ENCODE assay signal across 19 cellular contexts in genomic region chr17:81479672-81480071, GRCh38. TPM values are rescaled to one million over a fixed set of nuclear protein-coding genes. Genes with fewer than 3 reads are reported as not detected.
DNase-seq lines count a peak whose midpoint lies in the region; ATAC-seq and TF ChIP-seq lines count a peak whose summit lies in the region.
"Had no signal": no experiment of that assay in that cellular context is flagged by ENCODE, and none has a peak within 500 bp of the region (broad histone marks: within the 10 kb centered on the region; RNA-seq: fewer than 3 reads in every experiment).

No MANE protein-coding gene starts in this region.

- H3K27ac Mint-ChIP-seq in HFFc6, result peak overlapping the region; percentile 30
- H3K27ac Mint-ChIP-seq in nephron progenitor cell, result no peak overlapping the region
- H3K27ac Mint-ChIP-seq in stimulated activated effector memory CD8-positive, alpha-beta T cell treated with anti-CD3 and anti-CD28 coated beads, Interleukin-12 subunit alpha, Interleukin-12 subunit beta, amount 100 ng/mL, for 72 hours, result peak overlapping the region; percentile 43
- H3K27ac Mint-ChIP-seq: T-helper 17 cell had no signal

- H3K9me3 Mint-ChIP-seq in HFFc6 (no peaks in the 10 kb centered on the region), nephron progenitor cell (peaks cover 6% of the 10 kb centered on the region)
- H3K9me3 Mint-ChIP-seq in stimulated activated effector memory CD8-positive, alpha-beta T cell treated with anti-CD3 and anti-CD28 coated beads, Interleukin-12 subunit alpha, Interleukin-12 subunit beta, amount 100 ng/mL, for 72 hours, result no peaks in the 10 kb centered on the region
- H3K9me3 Mint-ChIP-seq: CD8-positive, alpha-beta memory T cell had no signal

- H3K36me3 Mint-ChIP-seq in HFFc6 (ENCODE audit: low read depth), result peaks cover 4% of the 10 kb centered on the region; the same call in 1 of the 2 replicates
- peaks cover 4% of the 10 kb centered on the region for H3K36me3 Mint-ChIP-seq in nephron progenitor cell (ENCODE audit: low read depth)
- peaks cover 11% of the 10 kb centered on the region for H3K36me3 Mint-ChIP-seq in stimulated activated effector memory CD8-positive, alpha-beta T cell treated with anti-CD3 and anti-CD28 coated beads, Interleukin-12 subunit alpha, Interleukin-12 subunit beta, amount 100 ng/mL, for 72 hours
- H3K36me3 Mint-ChIP-seq: CD8-positive, alpha-beta memory T cell had no signal

- peak overlapping the region in 3 of 5 donors; percentile 25 to 74 (median 36) for H3K27ac ChIP-seq in adrenal gland
- H3K27ac ChIP-seq: GM23248, KMS-11 had no signal

- H3K27me3 ChIP-seq in adrenal gland, result no peaks in the 10 kb centered on the region
- H3K27me3 ChIP-seq: BE2C had no signal

- DNase-seq in HFFc6 (no peak), adrenal gland (no peak), nephron progenitor cell (no peak), DMS53 (lab: John Stamatoyannopoulos, UW) (no peak), EL (no peak), COR-L47 (lab: John Stamatoyannopoulos, UW) (no peak)
- DNase-seq in stimulated activated effector memory CD8-positive, alpha-beta T cell treated with anti-CD3 and anti-CD28 coated beads, Interleukin-12 subunit alpha, Interleukin-12 subunit beta, amount 100 ng/mL, for 72 hours (ENCODE audit: low spot score in 2 of 2), result no peak
- DNase-seq: CD8-positive, alpha-beta memory T cell; DND-41; NCI-H1417 treated with DMSO at 0.1 percent for 48 hours; NCI-H187 treated with DMSO at 0.1 percent for 48 hours; NCI-H2227 treated with DMSO at 0.1 percent for 48 hours; OCI-M1; SIG-M5; T-helper 17 cell had no signal

- H3K4me3 Mint-ChIP-seq in HFFc6 (no peak overlapping the region), nephron progenitor cell (peak overlapping the region; percentile 23)
- no peak overlapping the region for H3K4me3 Mint-ChIP-seq in stimulated activated effector memory CD8-positive, alpha-beta T cell treated with anti-CD3 and anti-CD28 coated beads, Interleukin-12 subunit alpha, Interleukin-12 subunit beta, amount 100 ng/mL, for 72 hours

- ATAC-seq in stimulated activated effector memory CD8-positive, alpha-beta T cell treated with anti-CD3 and anti-CD28 coated beads, Interleukin-12 subunit alpha, Interleukin-12 subunit beta, amount 100 ng/mL, for 72 hours, result no peak
- ATAC-seq: T-helper 17 cell had no signal

- H3K36me3 ChIP-seq in adrenal gland (replicated peaks in 1 of 2), result no peaks in the 10 kb centered on the region
- H3K36me3 ChIP-seq: BE2C had no signal

- TF ChIP-seq POLR2A in adrenal gland (IDR thresholded peaks at IDR 0.05), result no peak

- no peaks in the 10 kb centered on the region for H3K9me3 ChIP-seq in adrenal gland (replicated peaks in 1 of 3)
- H3K9me3 ChIP-seq: BE2C had no signal

- H3K27me3 Mint-ChIP-seq in HFFc6 (ENCODE audit: insufficient read depth) (peaks cover 8% of the 10 kb centered on the region), nephron progenitor cell (ENCODE audit: low read depth, poor library complexity) (peaks cover 33% of the 10 kb centered on the region)

- peaks cover 15 to 37% of the 10 kb centered on the region in 2 donors for H3K4me1 ChIP-seq in adrenal gland (replicated peaks in 1 of 2)

- H3K4me3 ChIP-seq in adrenal gland, result no peak overlapping the region
- H3K4me3 ChIP-seq: GM23248 had no signal

- peaks cover 15% of the 10 kb centered on the region for H3K4me1 Mint-ChIP-seq in HFFc6 (ENCODE audit: low read depth)
- H3K4me1 Mint-ChIP-seq in nephron progenitor cell, result peaks cover 68% of the 10 kb centered on the region
- H3K4me1 Mint-ChIP-seq in stimulated activated effector memory CD8-positive, alpha-beta T cell treated with anti-CD3 and anti-CD28 coated beads, Interleukin-12 subunit alpha, Interleukin-12 subunit beta, amount 100 ng/mL, for 72 hours, result peaks cover 8% of the 10 kb centered on the region

- intact Hi-C loops in adrenal gland (cut with DNase I), result loop anchor here (5.0 to 10.0 kb wide), 4 partner anchors 85 to 335 kb away; partner anchors contain the start of genes BAHCC1 (in 1 of the 2) and SLC38A10 (in 1 of the 2)

- 85 to 91% (median 89%) methylated on average over 6 to 7 of the region's 7 CpGs for WGBS in adrenal gland, 4 donors

- no peak for TF ChIP-seq CTCF in HFFc6 (IDR thresholded peaks at IDR 0.05)
- TF ChIP-seq CTCF in adrenal gland (IDR thresholded peaks at IDR 0.05), result no peak
- TF ChIP-seq CTCF in nephron progenitor cell (IDR thresholded peaks at IDR 0.05), result no peak

RNA-seq across cellular contexts. Expression of gene ACTG1, which starts 32.9 kb away (rescaled TPM):
- over 10,000 TPM in 3 of 6 experiments, 1,000 to 10,000 TPM in 3; 7,891 to 11,135 (median 9,908) TPM for total RNA-seq in HFFc6 (2021; fragmentation: NEBNext Ultra II Directional; extraction: Animal tissue kit (Norgen Biotek cat#: 25700))
- 1,000 to 10,000 TPM; 1,781 to 6,446 (median 2,486) TPM for total RNA-seq in adrenal gland
- 1,000 to 10,000 TPM in 2 of 3 donors, 100 to 1,000 TPM in 1; 828 to 1,140 (median 1,059) TPM for polyA plus RNA-seq in adrenal gland

RNA-seq across cellular contexts. Expression of gene FSCN2, which starts 48.5 kb away (rescaled TPM):
- 1 to 10 TPM in 3 of 6 experiments, under 1 TPM in 3; 0.71 to 1.4 (median 0.99) TPM for total RNA-seq in HFFc6 (2021; fragmentation: NEBNext Ultra II Directional; extraction: Animal tissue kit (Norgen Biotek cat#: 25700))
- 1 to 10 TPM in 4 of 8 donors, under 1 TPM in 4; 0.39 to 1.9 (median 0.88) TPM for total RNA-seq in adrenal gland
- polyA plus RNA-seq in adrenal gland, result 1 to 10 TPM in 1 of 3 donors, under 1 TPM in 1, not detected in 1; 0.51 to 1.7 TPM
- total RNA-seq: RPMI7951 had no signal
- polyA plus RNA-seq: CD8-positive, alpha-beta memory T cell had no signal
